In the genomic region with DNA sequence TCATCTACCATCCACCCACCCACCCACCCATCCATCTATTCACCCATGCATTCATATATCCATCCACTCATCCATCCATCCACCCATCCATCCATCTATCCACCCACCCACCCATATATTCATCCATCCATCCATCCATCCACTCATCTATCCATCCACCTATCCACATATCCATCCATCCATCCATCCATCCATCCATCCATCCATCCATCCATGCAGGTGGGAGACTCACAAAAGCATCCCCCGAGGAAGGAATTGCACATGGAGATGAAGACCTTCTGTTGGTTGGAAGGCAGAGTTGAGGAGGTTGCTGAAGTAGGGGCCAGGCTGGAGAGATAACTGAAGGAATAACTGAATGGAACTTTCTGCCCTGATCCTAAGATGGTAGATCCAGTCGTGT, we compare ENCODE assay signal across 1 cellular context.
TF ChIP-seq lines count a peak whose summit lies in the region.

No MANE protein-coding gene starts in this region.

TF ChIP-seq in endothelial cell of umbilical vein, 7 proteins besides CTCF, POLR2A, EP300 and RAD21 (continued from another document):
- no peak for TF ChIP-seq MAX (IDR thresholded peaks at IDR 0.05; ENCODE audit: insufficient read depth, insufficient read length)
